In genomic region chr3:190595807-190596206, GRCh38 we compare ENCODE assay signal across 26 cellular contexts.
"Had no signal": no experiment of that assay in that cellular context is flagged by ENCODE, and none has a peak within 500 bp of the region (broad histone marks: within the 10 kb centered on the region; RNA-seq: fewer than 3 reads in every experiment).

No MANE protein-coding gene starts in this region.

- FAIRE-seq: frontal cortex, islet of Langerhans, small intestine had no signal

- DNase-seq: activated CD4-positive, alpha-beta T cell treated with anti-CD3 and anti-CD28 coated beads for 36 hours; activated CD4-positive, CD25-positive, alpha-beta regulatory T cell; activated effector memory CD4-positive, alpha-beta T cell treated with Interleukin-2 at 50 U/mL for 16 hours; activated naive CD4-positive, alpha-beta T cell treated with Interleukin-2 at 50 U/mL for 16 hours; anterior cingulate cortex; caudate nucleus; cortex of kidney; effector memory CD8-positive, alpha-beta T cell; left ventricle myocardium inferior; mucosa of descending colon; sigmoid colon; stimulated activated CD4-positive, alpha-beta T cell treated with anti-CD3 and anti-CD28 coated beads, Interleukin-4, amount 100 ng/mL, for 24 hours; stimulated activated CD8-positive, alpha-beta memory T cell treated with anti-CD3 and anti-CD28 coated beads, Interleukin-4, amount 100 ng/mL, for 48 hours; stomach; T-helper 1 cell; transverse colon had no signal

- H3K36me3 ChIP-seq: esophagus muscularis mucosa, left ventricle myocardium inferior, sigmoid colon, stomach, transverse colon had no signal

- H3K4me1 ChIP-seq: esophagus muscularis mucosa, sigmoid colon, transverse colon had no signal

- H3K36me3 Mint-ChIP-seq: brain had no signal

- H3K4me1 Mint-ChIP-seq: nephron had no signal

- H3K27ac Mint-ChIP-seq: activated CD4-positive, alpha-beta T cell treated with anti-CD3 and anti-CD28 coated beads for 36 hours; activated naive CD8-positive, alpha-beta T cell; effector memory CD8-positive, alpha-beta T cell; nephron; stimulated activated memory B cell treated with anti-CD40 and anti-IgM and Interleukin-4, amounts not matched to agents 10 μg/mL and 1 μg/mL and 100 μg/mL, for 72 hours; T-helper 2 cell treated with Interferon-gamma antibody and Interleukin-4, amounts not matched to agents 5 μg/mL and 100 μg/mL, for 36 hours had no signal

- H3K9me3 ChIP-seq: esophagus muscularis mucosa, left ventricle myocardium inferior, mucosa of descending colon, stomach, transverse colon had no signal

- H3K9me3 Mint-ChIP-seq: brain; effector memory CD8-positive, alpha-beta T cell had no signal

- H3K27me3 ChIP-seq: esophagus muscularis mucosa, sigmoid colon, stomach, transverse colon had no signal

- H3K4me3 ChIP-seq: esophagus muscularis mucosa, left ventricle myocardium inferior, lung, mucosa of descending colon, sigmoid colon, stomach, transverse colon had no signal

- H3K27me3 Mint-ChIP-seq: activated CD4-positive, alpha-beta T cell treated with anti-CD3 and anti-CD28 coated beads for 36 hours; activated naive CD8-positive, alpha-beta T cell; effector memory CD8-positive, alpha-beta T cell; stimulated activated memory B cell treated with anti-CD40 and anti-IgM and Interleukin-4, amounts not matched to agents 10 μg/mL and 1 μg/mL and 100 μg/mL, for 72 hours had no signal

- H3K27ac ChIP-seq: esophagus muscularis mucosa, left ventricle myocardium inferior, sigmoid colon, stomach, transverse colon had no signal

- ATAC-seq: activated CD4-positive, alpha-beta T cell treated with anti-CD3 and anti-CD28 coated beads for 36 hours; effector memory CD8-positive, alpha-beta T cell; mucosa of descending colon; stimulated activated memory B cell treated with anti-CD40 and anti-IgM and Interleukin-4, amounts not matched to agents 10 μg/mL and 1 μg/mL and 100 μg/mL, for 72 hours had no signal

- H3K4me3 Mint-ChIP-seq: activated CD4-positive, alpha-beta T cell treated with anti-CD3 and anti-CD28 coated beads for 36 hours; activated naive CD8-positive, alpha-beta T cell; brain; nephron; stimulated activated memory B cell treated with anti-CD40 and anti-IgM and Interleukin-4, amounts not matched to agents 10 μg/mL and 1 μg/mL and 100 μg/mL, for 72 hours; T-helper 2 cell treated with Interferon-gamma antibody and Interleukin-4, amounts not matched to agents 5 μg/mL and 100 μg/mL, for 36 hours had no signal
